8 cellular contexts compared by ENCODE assay signal in genomic region chr1:155308493-155309422, GRCh38. TPM values are rescaled to one million over a fixed set of nuclear protein-coding genes. Genes with fewer than 3 reads are reported as not detected.
A peak's percentile ranks its signal among the peaks of the same experiment; 100 is the strongest.
DNase-seq lines count a peak whose midpoint lies in the region; FAIRE-seq and TF ChIP-seq lines count a peak whose summit lies in the region.

Gene FDPS (plus strand): TSS chr1:155308866. CDS start chr1:155309790, 924 bp downstream.

- peak within 1 kb of the TSS; percentile 93 for H3K9ac ChIP-seq in SK-N-MC (ENCODE audit: insufficient read length)

- H3K9me3 ChIP-seq in SK-N-MC (ENCODE audit: low read depth, low read length) (no peaks in the 10 kb centered on the region), neutrophil (no peaks in the 10 kb centered on the region)

- no peaks in the 10 kb centered on the region for H3K9me3 Mint-ChIP-seq in HFFc6
- no peaks in the 10 kb centered on the region for H3K9me3 Mint-ChIP-seq in activated naive CD4-positive, alpha-beta T cell treated with anti-CD3 and anti-CD28 coated beads, Interleukin-2, amount 10 ng/mL, durations not matched to agents 7 days and 5 days

- H3K27me3 Mint-ChIP-seq in HFFc6 (ENCODE audit: insufficient read depth) = peaks cover 10% of the 10 kb centered on the region
- H3K27me3 Mint-ChIP-seq in activated naive CD4-positive, alpha-beta T cell treated with anti-CD3 and anti-CD28 coated beads, Interleukin-2, amount 10 ng/mL, durations not matched to agents 7 days and 5 days = peaks cover 13% of the 10 kb centered on the region

- TF ChIP-seq CTCF in HFFc6 (IDR thresholded peaks at IDR 0.05) (peak; percentile 27; the same call in 1 of the 2 replicates), NB4 (IDR thresholded peaks at IDR 0.05; ENCODE audit: low read depth, low read length) (no peak), neutrophil (IDR thresholded peaks at IDR 0.05) (peak; percentile 67)

- FAIRE-seq in frontal cortex (lab: Jason Lieb, UNC) = peak; percentile 89

- H3K36me3 ChIP-seq in SK-N-MC (ENCODE audit: insufficient read depth, low read length) (peaks cover 35% of the 10 kb centered on the region), neutrophil (peaks cover 18% of the 10 kb centered on the region)

- peak within 1 kb of the TSS; percentile 97 for H3K27ac ChIP-seq in SK-N-MC
- peak within 1 kb of the TSS; percentile 92 for H3K27ac ChIP-seq in neutrophil
- H3K27ac ChIP-seq in substantia nigra (ENCODE audit: low read depth, low read length, poor library complexity, severe bottlenecking) = peak within 1 kb of the TSS; percentile 83

- peak; percentile 69 for TF ChIP-seq POLR2A in NB4 (IDR thresholded peaks at IDR 0.05; ENCODE audit: extremely low read depth, insufficient read length)

- peak within 1 kb of the TSS; percentile 95 for H3K27ac Mint-ChIP-seq in HFFc6
- peak within 1 kb of the TSS; percentile 95 for H3K27ac Mint-ChIP-seq in activated naive CD4-positive, alpha-beta T cell treated with anti-CD3 and anti-CD28 coated beads, Interleukin-2, amount 10 ng/mL, durations not matched to agents 7 days and 5 days

- peak within 1 kb of the TSS; percentile 99 for H3K4me3 Mint-ChIP-seq in HFFc6
- peak within 1 kb of the TSS; percentile 91 for H3K4me3 Mint-ChIP-seq in activated naive CD4-positive, alpha-beta T cell treated with anti-CD3 and anti-CD28 coated beads, Interleukin-2, amount 10 ng/mL, durations not matched to agents 7 days and 5 days

- H3K4me3 ChIP-seq in NB4 (ENCODE audit: low read depth, low read length) (peak within 1 kb of the TSS; percentile 99), SK-N-MC (peak within 1 kb of the TSS; percentile 84), neutrophil (ENCODE audit: low read depth in 1 of 2, low read length in 1 of 2) (peak within 1 kb of the TSS; percentile 85)

- H3K4me1 ChIP-seq in neutrophil (ENCODE audit: control insufficient read depth in 1 of 2, insufficient read depth in 1 of 2, low read depth in 1 of 2, low read length in 1 of 2) = peaks cover 16 to 21% of the 10 kb centered on the region in 2 experiments

- CTCF ChIA-PET in activated naive CD4-positive, alpha-beta T cell treated with anti-CD3 and anti-CD28 coated beads, Interleukin-2, amount 10 ng/mL, durations not matched to agents 7 days and 5 days (lab: Charles Lee) = interaction anchor here (0.8 to 4.7 kb wide), 8 partner anchors 11 to 134 kb away, joined by 3 to 39 read pairs (median 4); partner anchors contain the start of gene RUSC1

- DNase-seq in GM04503 (ENCODE audit: low read depth) (peak; percentile 93), HFFc6 (peak; percentile 99), NB4 (ENCODE audit: low read depth) (peak; percentile 99), SK-N-MC (ENCODE audit: low read depth, low spot score) (peak; percentile 96), frontal cortex (ENCODE audit: low spot score in 2 of 2) (peak; percentile 92 to 96), substantia nigra (lab: John Stamatoyannopoulos, UW) (peak; percentile 77 to 100 (median 98))
- DNase-seq in activated naive CD4-positive, alpha-beta T cell treated with anti-CD3 and anti-CD28 coated beads, Interleukin-2, amount 10 ng/mL, durations not matched to agents 7 days and 5 days = peak; percentile 99

- H3K4me1 Mint-ChIP-seq in HFFc6 (ENCODE audit: low read depth) = peaks cover 31% of the 10 kb centered on the region
- peaks cover 45% of the 10 kb centered on the region for H3K4me1 Mint-ChIP-seq in activated naive CD4-positive, alpha-beta T cell treated with anti-CD3 and anti-CD28 coated beads, Interleukin-2, amount 10 ng/mL, durations not matched to agents 7 days and 5 days

- 0 out of 2 replicates have a peak, but pooled peaks cover 4% of the 10 kb centered on the region for H3K36me3 Mint-ChIP-seq in HFFc6 (ENCODE audit: low read depth)
- peaks cover 39% of the 10 kb centered on the region for H3K36me3 Mint-ChIP-seq in activated naive CD4-positive, alpha-beta T cell treated with anti-CD3 and anti-CD28 coated beads, Interleukin-2, amount 10 ng/mL, durations not matched to agents 7 days and 5 days

- H3K27me3 ChIP-seq in neutrophil = no peaks in the 10 kb centered on the region

RNA-seq across cellular contexts. Expression of gene FDPS, which starts in this region (rescaled TPM):
- total RNA-seq in HFFc6 (2021; fragmentation: NEBNext Ultra II Directional; extraction: Animal tissue kit (Norgen Biotek cat#: 25700)) = 100 to 1,000 TPM; 117 to 147 (median 127) TPM
- 132 TPM for total RNA-seq in frontal cortex

Comparison
In these comparisons a context has a peak if more than half of its experiments do, and no peak if none do; other contexts are left out.
1. Peak in every context shown above with its lines: DNase-seq, H3K4me3 ChIP-seq and H3K27ac ChIP-seq.